In the genomic region with DNA sequence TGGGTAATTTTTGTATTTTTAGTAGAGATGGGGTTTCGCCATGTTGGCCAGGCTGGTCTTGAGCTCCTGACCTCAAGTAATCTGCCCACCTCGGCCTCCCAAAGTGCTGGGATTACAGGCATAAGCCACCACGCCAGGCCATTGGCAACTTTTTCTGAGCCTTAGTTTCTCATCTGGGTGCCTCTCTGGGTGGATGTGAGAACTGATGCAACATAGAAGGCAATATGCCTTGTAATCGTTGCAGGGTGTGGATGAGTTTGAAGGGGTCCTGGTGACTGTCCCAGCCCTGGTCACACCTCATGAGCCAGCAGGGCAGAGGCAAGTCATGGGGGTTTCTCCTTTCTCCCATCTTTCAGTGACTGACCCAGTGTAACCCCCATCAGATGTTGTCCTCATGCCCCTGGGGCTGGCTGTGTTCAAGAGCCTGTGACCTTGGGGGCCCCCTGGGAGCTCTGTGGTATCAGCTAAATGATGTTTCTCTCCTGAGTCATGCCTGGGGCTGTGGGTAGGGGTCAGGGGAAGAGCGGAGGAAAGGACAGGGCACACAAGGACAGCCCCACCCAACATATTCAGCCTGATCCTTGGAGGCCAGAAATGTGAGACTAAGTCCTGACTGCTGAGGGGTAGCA, we compare ENCODE assay signal across 15 cellular contexts. TPM values are rescaled to one million over a fixed set of nuclear protein-coding genes. Genes with fewer than 3 reads are reported as not detected.
DNase-seq lines count a peak whose midpoint lies in the region; ATAC-seq and TF ChIP-seq lines count a peak whose summit lies in the region.
"Had no signal": no experiment of that assay in that cellular context is flagged by ENCODE, and none has a peak within 500 bp of the region (broad histone marks: within the 10 kb centered on the region; RNA-seq: fewer than 3 reads in every experiment).

No MANE protein-coding gene starts in this region.

- no peak for TF ChIP-seq CTCF in WTC11 (IDR thresholded peaks at IDR 0.05)
- TF ChIP-seq CTCF in gastrocnemius medialis (IDR thresholded peaks at IDR 0.05 in 4 of 5, conservative IDR thresholded peaks at IDR 0.05 in 1 of 5) = no peak

- H3K4me1 Mint-ChIP-seq in WTC11 = peaks cover 20% of the 10 kb centered on the region

- no peak overlapping the region for H3K27ac Mint-ChIP-seq in WTC11

- H3K4me3 ChIP-seq in H7 (ENCODE audit: insufficient read depth, low read depth, low read length) (no peak overlapping the region), gastrocnemius medialis (no peak overlapping the region)

- no peak for TF ChIP-seq POLR2A in gastrocnemius medialis (IDR thresholded peaks at IDR 0.05)

- H3K36me3 ChIP-seq in H7 (replicated peaks; ENCODE audit: control insufficient read depth, insufficient read depth, low read length) (no peaks in the 10 kb centered on the region), gastrocnemius medialis (no peaks in the 10 kb centered on the region)

- no peaks in the 10 kb centered on the region for H3K9me3 Mint-ChIP-seq in WTC11
- H3K9me3 Mint-ChIP-seq: central memory CD8-positive, alpha-beta T cell; neural crest cell had no signal

- H3K4me1 ChIP-seq in gastrocnemius medialis = peaks cover 4 to 8% of the 10 kb centered on the region in 2 donors

- no peaks in the 10 kb centered on the region for H3K36me3 Mint-ChIP-seq in WTC11

- peaks cover 65% of the 10 kb centered on the region for H3K27me3 Mint-ChIP-seq in WTC11 (ENCODE audit: low read depth)

- in situ Hi-C loops in gastrocnemius medialis (cut with MboI; ENCODE audit: low sequenced_read_pairs in 4 of 4) = no loop called here

- POLR2A ChIA-PET in WTC11 (lab: Charles Lee) = interaction anchor here (0.6 kb wide), 1 partner anchor 220 kb away, joined by 4 read pairs; no protein-coding TSS in a partner anchor

- H3K27ac ChIP-seq in gastrocnemius medialis = no peak overlapping the region

- ATAC-seq in WTC11 (no peak), HG03045 (IDR thresholded peaks at IDR 0.05; ENCODE audit: unreplicated experiment) (no peak), gastrocnemius medialis (no peak)

- no peaks in the 10 kb centered on the region for H3K9me3 ChIP-seq in gastrocnemius medialis

- H3K27me3 ChIP-seq in H7 (ENCODE audit: control insufficient read depth, insufficient read depth, low read length) (peaks cover 47% of the 10 kb centered on the region), gastrocnemius medialis (peaks cover 28 to 38% (median 30%) of the 10 kb centered on the region in 3 donors)

- H3K4me3 Mint-ChIP-seq in WTC11 = no peak overlapping the region
- H3K4me3 Mint-ChIP-seq: central memory CD8-positive, alpha-beta T cell; neural crest cell had no signal

- CTCF ChIA-PET in WTC11 (lab: Charles Lee) = interaction anchor here (1.0 to 9.1 kb wide), 4 partner anchors 8 to 152 kb away, joined by 4 to 151 read pairs (median 27); no protein-coding TSS in a partner anchor

- DNase-seq in EL (peak; percentile 72), H7 (peak; percentile 7), WTC11 (ENCODE audit: low spot score) (no peak), mesenteric fat pad (ENCODE audit: low spot score) (peak; percentile 39), NCI-H1092 (lab: John Stamatoyannopoulos, UW) (no peak), gastrocnemius medialis (no peak)
- DNase-seq: activated T-cell treated with anti-CD3 and anti-CD28 coated beads, Interleukin-2, amount 50 U/mL, for 1 hour; foreskin melanocyte; kidney; NCI-H2081 treated with DMSO at 0.1 percent for 48 hours; OCI-M1; stimulated activated CD4-positive, alpha-beta T cell treated with anti-CD3 and anti-CD28 coated beads, Interleukin-12 subunit alpha, Interleukin-12 subunit beta, amount 100 ng/mL, for 4 hours had no signal

- intact Hi-C loops in gastrocnemius medialis (cut with DNase I; ENCODE audit: low total_unique reads) = no loop called here

TF ChIP-seq in WTC11, 78 proteins besides CTCF, POLR2A, EP300 and RAD21:
- TF ChIP-seq, protein P1, sequence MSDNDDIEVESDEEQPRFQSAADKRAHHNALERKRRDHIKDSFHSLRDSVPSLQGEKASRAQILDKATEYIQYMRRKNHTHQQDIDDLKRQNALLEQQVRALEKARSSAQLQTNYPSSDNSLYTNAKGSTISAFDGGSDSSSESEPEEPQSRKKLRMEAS (CRISPR knock-in tag; IDR thresholded peaks at IDR 0.05) = no peak
- TF ChIP-seq EMX1 (CRISPR knock-in tag; IDR thresholded peaks at IDR 0.05) (no peak), GABPB1 (CRISPR knock-in tag; IDR thresholded peaks at IDR 0.05) (peak; percentile 38; the same call in 1 of the 2 replicates)
TF ChIP-seq in WTC11: peak in this region for 1.

RNA-seq across cellular contexts. Expression of a gene that starts 3.6 kb away (rescaled TPM):
- total RNA-seq in H7 (2014; rRNA removed; shearing (Covaris generic)) = 17.6 and 23.8 TPM in 2 replicates
- total RNA-seq in WTC11 (2021) (4.2 to 5.5 TPM (median 4.7 TPM) in 3 replicates), mesenteric fat pad (0.48 TPM), gastrocnemius medialis (1 to 10 TPM in 1 of 4 donors, under 1 TPM in 1, not detected in 2; 0.07 to 8.9 TPM)

RNA-seq across cellular contexts. Expression of a gene that starts 55.4 kb away (rescaled TPM):
- total RNA-seq in H7 (2014; rRNA removed; shearing (Covaris generic)) = 31.3 and 37.9 TPM in 2 replicates
- 27.0 to 31.7 TPM (median 28.9 TPM) in 3 replicates for total RNA-seq in WTC11 (2021)
- total RNA-seq in mesenteric fat pad = 41.3 TPM
- total RNA-seq in gastrocnemius medialis = 10 to 100 TPM; 19.9 to 31.9 (median 24.0) TPM

Comparison
In these comparisons a context has a peak if more than half of its experiments do, and no peak if none do; other contexts are left out.
1. DNase-seq: peak in EL (single experiment), H7 (single experiment) and mesenteric fat pad (single experiment); none in WTC11 (single experiment), NCI-H1092 (single experiment) and gastrocnemius medialis (0 of 2).